18 cellular contexts compared by ENCODE assay signal in genomic region chr9:35832814-35833213, GRCh38. TPM values are rescaled to one million over a fixed set of nuclear protein-coding genes. Genes with fewer than 3 reads are reported as not detected.
DNase-seq lines count a peak whose midpoint lies in the region; ATAC-seq and TF ChIP-seq lines count a peak whose summit lies in the region.
"Had no signal": no experiment of that assay in that cellular context is flagged by ENCODE, and none has a peak within 500 bp of the region (broad histone marks: within the 10 kb centered on the region; RNA-seq: fewer than 3 reads in every experiment).

No MANE protein-coding gene starts in this region.

- H3K27me3 Mint-ChIP-seq in activated T-helper 17 cell treated with anti-CD3 and anti-CD28 coated beads, Interleukin-2, amount 50 U/mL, for 72 hours, result no peaks in the 10 kb centered on the region
- H3K27me3 Mint-ChIP-seq: activated naive CD8-positive, alpha-beta T cell treated with anti-CD3 and anti-CD28 coated beads, Interleukin-2, amount 50 U/mL, for 24 hours; central memory CD8-positive, alpha-beta T cell had no signal

- DNase-seq in left colon, result no peak
- no peak for DNase-seq in gastrocnemius medialis
- no peak for DNase-seq in stimulated activated naive CD4-positive, alpha-beta T cell (lab: John Stamatoyannopoulos, UW)
- DNase-seq in stimulated activated naive CD8-positive, alpha-beta T cell treated with anti-CD3 and anti-CD28 coated beads, Interleukin-15, Interleukin-2, amounts not matched to agents 100 U/mL and 50 U/mL, for 24 hours, result no peak
- DNase-seq in OCI-LY7 (ENCODE audit: low spot score), result no peak
- DNase-seq: activated naive CD8-positive, alpha-beta T cell treated with anti-CD3 and anti-CD28 coated beads, Interleukin-2, amount 50 U/mL, for 24 hours; activated T-cell treated with anti-CD3 and anti-CD28 coated beads for 4 hours; COR-L47; NCI-H1436; SW 1271 had no signal

- peaks cover 35 to 92% (median 64%) of the 10 kb centered on the region in 10 experiments for H3K4me1 ChIP-seq in BLaER1 treated with 17β-estradiol and CSF1 and Interleukin-3, amounts not matched to agents 10 nM and 100 nM
- peaks cover 42 to 70% of the 10 kb centered on the region in 2 donors for H3K4me1 ChIP-seq in gastrocnemius medialis
- H3K4me1 ChIP-seq in OCI-LY7 (ENCODE audit: insufficient read depth, low read length, poor library complexity, severe bottlenecking), result peaks cover 38% of the 10 kb centered on the region

- peak overlapping the region; percentile 23 for H3K27ac Mint-ChIP-seq in activated T-helper 17 cell treated with anti-CD3 and anti-CD28 coated beads, Interleukin-2, amount 50 U/mL, for 72 hours
- H3K27ac Mint-ChIP-seq: activated naive CD8-positive, alpha-beta T cell treated with anti-CD3 and anti-CD28 coated beads, Interleukin-2, amount 50 U/mL, for 24 hours had no signal

- peaks cover 0 to 13% (median 0%) of the 10 kb centered on the region in 11 experiments; a peak in 2 of 22 replicates for H3K36me3 ChIP-seq in BLaER1 treated with 17β-estradiol and CSF1 and Interleukin-3, amounts not matched to agents 10 nM and 100 nM
- H3K36me3 ChIP-seq in gastrocnemius medialis, result no peaks in the 10 kb centered on the region
- H3K36me3 ChIP-seq in OCI-LY7 (ENCODE audit: insufficient read depth, low read length), result no peaks in the 10 kb centered on the region

- no peaks in the 10 kb centered on the region for H3K79me2 ChIP-seq in OCI-LY7 (ENCODE audit: insufficient read depth, low read depth, low read length)

- CTCF ChIA-PET in OCI-LY7 (lab: Charles Lee; ENCODE audit: unreplicated experiment), result no interaction called here

- TF ChIP-seq CTCF in gastrocnemius medialis (IDR thresholded peaks at IDR 0.05 in 4 of 5, conservative IDR thresholded peaks at IDR 0.05 in 1 of 5), result no peak
- TF ChIP-seq CTCF in OCI-LY7 (conservative IDR thresholded peaks at IDR 0.05; ENCODE audit: low read length), result no peak

- peak overlapping the region in 3 of 11 experiments; percentile 49 to 62 (median 49); a peak in 4 of 22 replicates for H3K9ac ChIP-seq in BLaER1 treated with 17β-estradiol and CSF1 and Interleukin-3, amounts not matched to agents 10 nM and 100 nM
- H3K9ac ChIP-seq: GM23248 had no signal

- peaks cover 0 to 4% (median 0%) of the 10 kb centered on the region in 11 experiments; a peak in 2 of 22 replicates for H4K20me1 ChIP-seq in BLaER1 treated with 17β-estradiol and CSF1 and Interleukin-3, amounts not matched to agents 10 nM and 100 nM
- no peaks in the 10 kb centered on the region for H4K20me1 ChIP-seq in OCI-LY7 (ENCODE audit: insufficient read depth, low read length)

- H3K4me3 Mint-ChIP-seq in activated T-helper 17 cell treated with anti-CD3 and anti-CD28 coated beads, Interleukin-2, amount 50 U/mL, for 72 hours, result no peak overlapping the region
- H3K4me3 Mint-ChIP-seq: activated naive CD8-positive, alpha-beta T cell treated with anti-CD3 and anti-CD28 coated beads, Interleukin-2, amount 50 U/mL, for 24 hours; central memory CD8-positive, alpha-beta T cell had no signal

- no peaks in the 10 kb centered on the region for H3K9me3 ChIP-seq in BLaER1 treated with 17β-estradiol and CSF1 and Interleukin-3, amounts not matched to agents 10 nM and 100 nM (replicated peaks in 1 of 11)
- no peaks in the 10 kb centered on the region for H3K9me3 ChIP-seq in gastrocnemius medialis
- no peaks in the 10 kb centered on the region for H3K9me3 ChIP-seq in OCI-LY7 (ENCODE audit: low read length)

- ATAC-seq in activated T-helper 17 cell treated with anti-CD3 and anti-CD28 coated beads, Interleukin-2, amount 50 U/mL, for 72 hours (replicated peaks), result no peak
- ATAC-seq in left colon (peak; percentile 30), gastrocnemius medialis (no peak), GM19455 (IDR thresholded peaks at IDR 0.05; ENCODE audit: unreplicated experiment) (no peak)
- ATAC-seq in stimulated activated naive CD8-positive, alpha-beta T cell treated with anti-CD3 and anti-CD28 coated beads, Interleukin-15, Interleukin-2, amounts not matched to agents 100 U/mL and 50 U/mL, for 24 hours, result no peak
- ATAC-seq: activated naive CD8-positive, alpha-beta T cell treated with anti-CD3 and anti-CD28 coated beads, Interleukin-2, amount 50 U/mL, for 24 hours had no signal

- no peaks in the 10 kb centered on the region for H3K9me3 Mint-ChIP-seq in activated T-helper 17 cell treated with anti-CD3 and anti-CD28 coated beads, Interleukin-2, amount 50 U/mL, for 72 hours
- H3K9me3 Mint-ChIP-seq: activated naive CD8-positive, alpha-beta T cell treated with anti-CD3 and anti-CD28 coated beads, Interleukin-2, amount 50 U/mL, for 24 hours; central memory CD8-positive, alpha-beta T cell had no signal

- H3K9me2 ChIP-seq in OCI-LY7 (ENCODE audit: insufficient read depth, low read length), result no peaks in the 10 kb centered on the region

- no peak overlapping the region for H3K4me3 ChIP-seq in BLaER1 treated with 17β-estradiol and CSF1 and Interleukin-3, amounts not matched to agents 10 nM and 100 nM
- H3K4me3 ChIP-seq in gastrocnemius medialis (no peak overlapping the region), OCI-LY7 (ENCODE audit: low read depth, low read length, poor library complexity, severe bottlenecking) (no peak overlapping the region)
- H3K4me3 ChIP-seq: GM23248 had no signal

- no peak for TF ChIP-seq POLR2A in gastrocnemius medialis (IDR thresholded peaks at IDR 0.05)

- peak overlapping the region in 10 of 11 experiments; percentile 72 to 99 (median 91); a peak in 19 of 22 replicates for H3K4me2 ChIP-seq in BLaER1 treated with 17β-estradiol and CSF1 and Interleukin-3, amounts not matched to agents 10 nM and 100 nM
- no peak overlapping the region for H3K4me2 ChIP-seq in OCI-LY7 (ENCODE audit: low read length)

- in situ Hi-C loops in gastrocnemius medialis (cut with MboI; ENCODE audit: low sequenced_read_pairs in 4 of 4), result no loop called here

- H3K4me1 Mint-ChIP-seq in activated T-helper 17 cell treated with anti-CD3 and anti-CD28 coated beads, Interleukin-2, amount 50 U/mL, for 72 hours, result peaks cover 17% of the 10 kb centered on the region

- H2AFZ ChIP-seq in OCI-LY7 (ENCODE audit: low read length), result no peak overlapping the region
- H2AFZ ChIP-seq: GM23248 had no signal

- intact Hi-C loops in left colon (cut with DNase I, micrococcal nuclease), result no loop called here
- intact Hi-C loops in gastrocnemius medialis (cut with DNase I; ENCODE audit: low total_unique reads), result no loop called here
- intact Hi-C loops in OCI-LY7 (cut with micrococcal nuclease; ENCODE audit: unreplicated experiment), result no loop called here

- peak overlapping the region in 7 of 11 experiments; percentile 46 to 77 (median 69); a peak in 11 of 22 replicates for H3K27ac ChIP-seq in BLaER1 treated with 17β-estradiol and CSF1 and Interleukin-3, amounts not matched to agents 10 nM and 100 nM
- H3K27ac ChIP-seq in gastrocnemius medialis (peak overlapping the region; percentile 59 to 75 (median 66)), OCI-LY7 (ENCODE audit: low read depth, low read length, poor library complexity, severe bottlenecking) (no peak overlapping the region)
- H3K27ac ChIP-seq: GM23248 had no signal

- H3K36me3 Mint-ChIP-seq in activated T-helper 17 cell treated with anti-CD3 and anti-CD28 coated beads, Interleukin-2, amount 50 U/mL, for 72 hours (ENCODE audit: low read depth), result no peaks in the 10 kb centered on the region

- BruUV-seq in OCI-LY7 (replicated peaks; lab: Mats Ljungman, UMichigan), result no TSS peak

- peaks cover 0 to 38% (median 0%) of the 10 kb centered on the region in 11 experiments; a peak in 4 of 22 replicates for H3K27me3 ChIP-seq in BLaER1 treated with 17β-estradiol and CSF1 and Interleukin-3, amounts not matched to agents 10 nM and 100 nM
- no peaks in the 10 kb centered on the region for H3K27me3 ChIP-seq in gastrocnemius medialis

- POLR2A ChIA-PET in OCI-LY7 (lab: Charles Lee), result no interaction called here

RNA-seq across cellular contexts. Expression of gene TMEM8B, which starts 3.8 kb away (rescaled TPM):
- 1 to 10 TPM; 2.4 to 6.8 TPM for total RNA-seq in activated T-helper 17 cell treated with anti-CD3 and anti-CD28 coated beads, Interleukin-2, amount 50 U/mL, for 72 hours
- total RNA-seq in left colon (10 to 100 TPM; 15.4 to 16.4 TPM), gastrocnemius medialis (1 to 10 TPM; 1.9 to 6.4 (median 6.1) TPM), OCI-LY7 (2022) (15.7 and 19.1 TPM in 2 replicates)
- total RNA-seq in OCI-LY7 (2014; rRNA removed; shearing (Covaris generic)), result 3.1 and 3.2 TPM in 2 replicates

RNA-seq across cellular contexts. Expression of gene FAM221B, which starts 4.3 kb away (rescaled TPM):
- not detected for total RNA-seq in activated T-helper 17 cell treated with anti-CD3 and anti-CD28 coated beads, Interleukin-2, amount 50 U/mL, for 72 hours
- under 1 TPM in 1 of 2 donors, not detected in 1; 0.28 TPM for total RNA-seq in left colon
- not detected for total RNA-seq in gastrocnemius medialis
- not detected in 2 replicates for total RNA-seq in OCI-LY7 (2014; rRNA removed; shearing (Covaris generic))
- not detected in 2 replicates for total RNA-seq in OCI-LY7 (2022)
- total RNA-seq: frontal cortex, GM23248, osteoblast, RPMI7951 had no signal

RNA-seq across cellular contexts. Expression of gene HINT2, which starts 18.0 kb away (rescaled TPM):
- total RNA-seq in activated T-helper 17 cell treated with anti-CD3 and anti-CD28 coated beads, Interleukin-2, amount 50 U/mL, for 72 hours, result 10 to 100 TPM; 27.7 to 38.0 TPM
- total RNA-seq in left colon (10 to 100 TPM; 56.0 to 59.4 TPM), gastrocnemius medialis (10 to 100 TPM in 3 of 4 donors, 1 to 10 TPM in 1; 4.5 to 26.7 (median 22.0) TPM), OCI-LY7 (2022) (83.1 and 84.5 TPM in 2 replicates)
- total RNA-seq in OCI-LY7 (2014; rRNA removed; shearing (Covaris generic)), result 74.3 and 82.5 TPM in 2 replicates

RNA-seq across cellular contexts. Expression of gene SPAG8, which starts 20.8 kb away (rescaled TPM):
- total RNA-seq in activated T-helper 17 cell treated with anti-CD3 and anti-CD28 coated beads, Interleukin-2, amount 50 U/mL, for 72 hours, result under 1 TPM; 0.43 to 0.58 TPM
- total RNA-seq in left colon (1 to 10 TPM in 1 of 2 donors, under 1 TPM in 1; 0.15 to 1.5 TPM), gastrocnemius medialis (under 1 TPM in 2 of 4 donors, not detected in 2; 0.53 to 0.61 TPM), OCI-LY7 (2022) (3.6 and 5.1 TPM in 2 replicates)
- 1.1 and 3.9 TPM in 2 replicates for total RNA-seq in OCI-LY7 (2014; rRNA removed; shearing (Covaris generic))

RNA-seq across cellular contexts. Expression of gene OR13J1, which starts 37.4 kb away (rescaled TPM):
- total RNA-seq in activated T-helper 17 cell treated with anti-CD3 and anti-CD28 coated beads, Interleukin-2, amount 50 U/mL, for 72 hours, result not detected
- total RNA-seq in left colon, result not detected
- not detected for total RNA-seq in gastrocnemius medialis
- not detected in 2 replicates for total RNA-seq in OCI-LY7 (2014; rRNA removed; shearing (Covaris generic))
- total RNA-seq in OCI-LY7 (2022), result not detected in 2 replicates
- total RNA-seq: frontal cortex, GM23248, osteoblast, RPMI7951 had no signal
